1 cellular context compared by ENCODE assay signal in the genomic region with DNA sequence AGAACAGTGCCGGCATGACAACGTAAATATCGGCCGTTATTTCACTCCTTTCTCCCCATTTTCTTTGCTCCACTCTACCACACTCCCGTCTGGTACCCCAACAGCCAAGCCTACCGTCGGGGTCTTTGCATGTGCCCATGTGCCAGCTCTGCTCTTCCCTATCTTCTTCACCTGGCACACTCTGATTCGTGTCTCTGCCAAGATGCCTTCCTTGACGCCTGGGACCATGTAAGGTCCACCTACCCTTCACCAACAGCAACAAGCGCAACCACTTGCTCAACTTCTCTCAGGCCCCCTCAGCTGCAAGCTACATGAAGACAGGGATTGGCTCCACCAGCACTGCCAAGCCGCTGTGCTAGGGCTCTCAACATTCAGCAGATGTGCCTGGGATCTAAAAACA.
TF ChIP-seq lines count a peak whose summit lies in the region.

No MANE protein-coding gene starts in this region.

TF ChIP-seq in GM12878, 131 proteins besides CTCF, POLR2A, EP300 and RAD21:
- no peak for TF ChIP-seq CBX5 (IDR thresholded peaks at IDR 0.05; ENCODE audit: low read depth)
- no peak for TF ChIP-seq BMI1 (IDR thresholded peaks at IDR 0.05; ENCODE audit: borderline replicate concordance)
- no peak for TF ChIP-seq NRF1 (conservative IDR thresholded peaks at IDR 0.05; ENCODE audit: low read depth, low read length)
- no peak for TF ChIP-seq MTA3 (IDR thresholded peaks at IDR 0.05; ENCODE audit: borderline replicate concordance, low read length)
- no peak for TF ChIP-seq GATAD2B (conservative IDR thresholded peaks at IDR 0.05; ENCODE audit: low read depth)
- TF ChIP-seq CHD4 (IDR thresholded peaks at IDR 0.05): no peak
- no peak for TF ChIP-seq ATF3 (IDR thresholded peaks at IDR 0.05; ENCODE audit: borderline replicate concordance, extremely low read depth, low read depth, low read length)
- no peak for TF ChIP-seq ZBTB40 (IDR thresholded peaks at IDR 0.05; ENCODE audit: borderline replicate concordance)
- TF ChIP-seq POLR2AphosphoS5 (IDR thresholded peaks at IDR 0.05; ENCODE audit: low read length): no peak
- no peak for TF ChIP-seq KAT2A (conservative IDR thresholded peaks at IDR 0.05; ENCODE audit: control insufficient read depth, low read depth, low read length)
- no peak for TF ChIP-seq RAD51 (IDR thresholded peaks at IDR 0.05)
- TF ChIP-seq HDAC6 (IDR thresholded peaks at IDR 0.05; ENCODE audit: unreplicated experiment): no peak
- no peak for TF ChIP-seq PAX5 (IDR thresholded peaks at IDR 0.05; ENCODE audit: borderline replicate concordance, low read depth, low read length)
- TF ChIP-seq FOXK2 (IDR thresholded peaks at IDR 0.05): no peak
- TF ChIP-seq EED (IDR thresholded peaks at IDR 0.05; ENCODE audit: low read depth): no peak
- TF ChIP-seq, protein P1, sequence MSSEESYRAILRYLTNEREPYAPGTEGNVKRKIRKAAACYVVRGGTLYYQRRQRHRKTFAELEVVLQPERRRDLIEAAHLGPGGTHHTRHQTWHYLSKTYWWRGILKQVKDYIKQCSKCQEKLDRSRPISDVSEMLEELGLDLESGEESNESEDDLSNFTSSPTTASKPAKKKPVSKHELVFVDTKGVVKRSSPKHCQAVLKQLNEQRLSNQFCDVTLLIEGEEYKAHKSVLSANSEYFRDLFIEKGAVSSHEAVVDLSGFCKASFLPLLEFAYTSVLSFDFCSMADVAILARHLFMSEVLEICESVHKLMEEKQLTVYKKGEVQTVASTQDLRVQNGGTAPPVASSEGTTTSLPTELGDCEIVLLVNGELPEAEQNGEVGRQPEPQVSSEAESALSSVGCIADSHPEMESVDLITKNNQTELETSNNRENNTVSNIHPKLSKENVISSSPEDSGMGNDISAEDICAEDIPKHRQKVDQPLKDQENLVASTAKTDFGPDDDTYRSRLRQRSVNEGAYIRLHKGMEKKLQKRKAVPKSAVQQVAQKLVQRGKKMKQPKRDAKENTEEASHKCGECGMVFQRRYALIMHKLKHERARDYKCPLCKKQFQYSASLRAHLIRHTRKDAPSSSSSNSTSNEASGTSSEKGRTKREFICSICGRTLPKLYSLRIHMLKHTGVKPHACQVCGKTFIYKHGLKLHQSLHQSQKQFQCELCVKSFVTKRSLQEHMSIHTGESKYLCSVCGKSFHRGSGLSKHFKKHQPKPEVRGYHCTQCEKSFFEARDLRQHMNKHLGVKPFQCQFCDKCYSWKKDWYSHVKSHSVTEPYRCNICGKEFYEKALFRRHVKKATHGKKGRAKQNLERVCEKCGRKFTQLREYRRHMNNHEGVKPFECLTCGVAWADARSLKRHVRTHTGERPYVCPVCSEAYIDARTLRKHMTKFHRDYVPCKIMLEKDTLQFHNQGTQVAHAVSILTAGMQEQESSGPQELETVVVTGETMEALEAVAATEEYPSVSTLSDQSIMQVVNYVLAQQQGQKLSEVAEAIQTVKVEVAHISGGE (CRISPR knock-in tag; IDR thresholded peaks at IDR 0.05): no peak
